1 cellular context compared by ENCODE assay signal in genomic region chr16:13936596-13937081, GRCh38.
TF ChIP-seq lines count a peak whose summit lies in the region.

No MANE protein-coding gene starts in this region.

TF ChIP-seq in GM23338, 12 proteins besides CTCF, POLR2A, EP300 and RAD21 (continued from another document):
- no peak for TF ChIP-seq NANOG (IDR thresholded peaks at IDR 0.05; ENCODE audit: borderline replicate concordance)
